ENCODE assay signal across 11 cellular contexts in genomic region chr6:72466471-72466870, GRCh38.
"Had no signal": no experiment of that assay in that cellular context is flagged by ENCODE, and none has a peak within 500 bp of the region (broad histone marks: within the 10 kb centered on the region; RNA-seq: fewer than 3 reads in every experiment).

No MANE protein-coding gene starts in this region.

- H3K27ac ChIP-seq: RWPE1 had no signal

- H3K27me3 ChIP-seq: MG63 had no signal

- H3K4me3 ChIP-seq: MG63 had no signal

- H3K9me3 ChIP-seq: MG63, SK-N-SH had no signal

- DNase-seq: Karpas-422; KG1; MG63; NCI-H2171 treated with DMSO at 0.1 percent for 48 hours; NCI-H526; NCI-H82; NK-92 treated with Interleukin-12 subunit alpha and Interleukin-12 subunit beta, amount 100 ng/mL, for 24 hours; PC-3; SK-N-SH had no signal

- H3K36me3 ChIP-seq: MG63 had no signal

- ATAC-seq: Panc1, PC-3 had no signal
